ENCODE assay signal across 1 cellular context in genomic region chr4:185117300-185117934, GRCh38.
TF ChIP-seq lines count a peak whose summit lies in the region.

No MANE protein-coding gene starts in this region.

TF ChIP-seq in K562, 482 proteins besides CTCF, POLR2A, EP300 and RAD21 (continued from another document):
- TF ChIP-seq FOXP4 (CRISPR knock-in tag; IDR thresholded peaks at IDR 0.05; ENCODE audit: borderline replicate concordance) (no peak), MAFG (tag; conservative IDR thresholded peaks at IDR 0.05) (peak; percentile 61), TARDBP (IDR thresholded peaks at IDR 0.05) (no peak), ZNF316 (IDR thresholded peaks at IDR 0.05) (peak; percentile 84), TAF7 (tag; IDR thresholded peaks at IDR 0.05) (no peak), ZSCAN32 (CRISPR knock-in tag; IDR thresholded peaks at IDR 0.05) (no peak), ZBTB7A (IDR thresholded peaks at IDR 0.05; ENCODE audit: borderline replicate concordance, control insufficient read depth, low read depth, low read length) (peak; percentile 58; the same call in 1 of the 2 replicates), ZFP1 (CRISPR knock-in tag; IDR thresholded peaks at IDR 0.05) (no peak), SRSF9 (IDR thresholded peaks at IDR 0.05; ENCODE audit: borderline replicate concordance, low read depth, low read length) (no peak), XRCC3 (IDR thresholded peaks at IDR 0.05) (no peak), FOXM1 (IDR thresholded peaks at IDR 0.05; ENCODE audit: low read depth) (no peak), FOXM1 (CRISPR knock-in tag; IDR thresholded peaks at IDR 0.05; ENCODE audit: low read depth) (no peak), PHF20 (IDR thresholded peaks at IDR 0.05; ENCODE audit: partially characterized antibody) (no peak), MEF2A (IDR thresholded peaks at IDR 0.05; ENCODE audit: control insufficient read depth, low read depth, low read length) (no peak), ZNF778 (CRISPR knock-in tag; IDR thresholded peaks at IDR 0.05) (no peak), NFRKB (IDR thresholded peaks at IDR 0.05; ENCODE audit: low read depth) (no peak), KLF13 (tag; IDR thresholded peaks at IDR 0.05; ENCODE audit: borderline replicate concordance, low read depth) (no peak), SRSF1 (IDR thresholded peaks at IDR 0.05; ENCODE audit: low read depth, low read length) (no peak), ZNF830 (CRISPR knock-in tag; IDR thresholded peaks at IDR 0.05) (no peak), NFE2 (IDR thresholded peaks at IDR 0.05; ENCODE audit: low read depth) (peak; percentile 53), KAT7 (CRISPR knock-in tag; IDR thresholded peaks at IDR 0.05; ENCODE audit: borderline replicate concordance) (no peak), ZBTB1 (CRISPR knock-in tag; IDR thresholded peaks at IDR 0.05; ENCODE audit: borderline replicate concordance, low read depth) (no peak), RBM14 (IDR thresholded peaks at IDR 0.05; ENCODE audit: borderline replicate concordance, insufficient read depth, low read depth, low read length) (no peak), CTCFL (IDR thresholded peaks at IDR 0.05; ENCODE audit: borderline replicate concordance, insufficient read depth, low read depth, low read length, poor library complexity, severe bottlenecking) (no peak), PURB (CRISPR knock-in tag; IDR thresholded peaks at IDR 0.05; ENCODE audit: low read depth) (no peak), MYC (IDR thresholded peaks at IDR 0.05; ENCODE audit: low read depth, low read length) (no peak), MYC (CRISPR knock-in tag; IDR thresholded peaks at IDR 0.05; ENCODE audit: borderline replicate concordance, low read depth) (no peak), CCNT2 (IDR thresholded peaks at IDR 0.05; ENCODE audit: borderline replicate concordance, extremely low read depth, insufficient read length, low read depth, low read length) (no peak), ZNF695 (CRISPR knock-in tag; IDR thresholded peaks at IDR 0.05) (no peak), SMAD2 (IDR thresholded peaks at IDR 0.05; ENCODE audit: low read depth, low read length) (no peak), GTF2A2 (tag; IDR thresholded peaks at IDR 0.05) (no peak), POLR3A (IDR thresholded peaks at IDR 0.05; ENCODE audit: borderline replicate concordance, extremely low read depth, insufficient read depth, insufficient read length) (no peak), MTA3 (IDR thresholded peaks at IDR 0.05; ENCODE audit: borderline replicate concordance) (no peak), TCFL5 (CRISPR knock-in tag; conservative IDR thresholded peaks at IDR 0.05) (no peak), HIVEP1 (CRISPR knock-in tag; IDR thresholded peaks at IDR 0.05) (no peak), ATF4 (CRISPR knock-in tag; IDR thresholded peaks at IDR 0.05) (no peak), DPF2 (IDR thresholded peaks at IDR 0.05) (peak; percentile 45; the same call in 1 of the 2 replicates), RBM34 (IDR thresholded peaks at IDR 0.05; ENCODE audit: borderline replicate concordance, insufficient read depth, low read length) (no peak), MITF (IDR thresholded peaks at IDR 0.05) (no peak), CREBBP (IDR thresholded peaks at IDR 0.05; ENCODE audit: low read depth, low read length) (no peak), ARID1B (IDR thresholded peaks at IDR 0.05) (peak; percentile 28; the same call in 1 of the 2 replicates)
- TF ChIP-seq, protein P1, sequence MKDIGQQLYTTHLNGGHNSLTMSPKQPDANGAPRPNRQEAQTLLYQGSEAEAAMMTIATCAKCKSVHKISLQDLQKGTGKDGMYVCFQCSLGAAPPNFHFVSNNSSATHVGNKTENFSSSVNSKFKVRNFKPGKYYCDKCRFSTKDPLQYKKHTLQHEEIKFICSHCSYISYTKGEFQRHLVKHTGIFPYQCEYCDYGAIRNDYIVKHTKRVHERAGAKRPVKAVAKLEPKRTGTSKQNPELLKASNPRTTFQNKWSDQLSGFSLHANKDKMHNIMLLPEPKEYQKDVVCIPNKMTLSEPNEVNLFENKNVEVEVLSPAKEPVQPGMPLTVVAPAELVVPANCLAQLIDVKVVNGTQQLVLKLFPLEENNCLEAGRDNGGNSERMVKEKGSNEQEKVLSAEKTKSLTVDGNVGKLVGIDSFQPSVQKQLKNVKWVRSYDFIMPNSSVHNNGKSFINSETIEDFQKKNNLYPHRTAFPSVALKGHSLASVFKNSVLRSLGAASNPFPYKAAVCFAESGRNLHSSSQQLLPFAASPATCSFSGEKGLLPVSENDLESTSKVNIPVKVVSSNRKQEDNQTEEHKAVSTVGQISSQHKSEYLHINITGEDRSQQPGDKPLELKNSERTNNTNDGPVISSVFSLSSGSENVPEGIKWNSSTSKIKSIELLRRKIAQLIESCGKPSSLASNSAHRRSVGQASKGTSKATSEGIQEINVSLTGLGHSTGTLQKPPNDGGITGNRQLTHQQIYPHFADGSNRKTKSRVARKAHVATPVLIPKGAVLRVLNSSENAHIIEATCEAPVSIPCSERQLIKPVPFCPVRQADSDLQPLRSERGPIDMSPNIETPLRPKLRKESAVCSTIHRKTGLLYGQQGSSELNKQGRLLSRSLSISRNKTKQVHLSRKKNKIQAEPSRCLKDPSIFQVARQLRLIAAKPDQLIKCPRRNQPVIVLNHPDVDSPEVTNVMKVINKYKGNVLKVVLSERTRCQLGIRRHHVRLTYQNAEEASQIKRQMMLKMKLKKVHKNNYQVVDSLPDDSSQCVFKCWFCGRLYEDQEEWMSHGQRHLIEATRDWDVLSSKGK (CRISPR knock-in tag; IDR thresholded peaks at IDR 0.05) = no peak
- TF ChIP-seq, protein P2, sequence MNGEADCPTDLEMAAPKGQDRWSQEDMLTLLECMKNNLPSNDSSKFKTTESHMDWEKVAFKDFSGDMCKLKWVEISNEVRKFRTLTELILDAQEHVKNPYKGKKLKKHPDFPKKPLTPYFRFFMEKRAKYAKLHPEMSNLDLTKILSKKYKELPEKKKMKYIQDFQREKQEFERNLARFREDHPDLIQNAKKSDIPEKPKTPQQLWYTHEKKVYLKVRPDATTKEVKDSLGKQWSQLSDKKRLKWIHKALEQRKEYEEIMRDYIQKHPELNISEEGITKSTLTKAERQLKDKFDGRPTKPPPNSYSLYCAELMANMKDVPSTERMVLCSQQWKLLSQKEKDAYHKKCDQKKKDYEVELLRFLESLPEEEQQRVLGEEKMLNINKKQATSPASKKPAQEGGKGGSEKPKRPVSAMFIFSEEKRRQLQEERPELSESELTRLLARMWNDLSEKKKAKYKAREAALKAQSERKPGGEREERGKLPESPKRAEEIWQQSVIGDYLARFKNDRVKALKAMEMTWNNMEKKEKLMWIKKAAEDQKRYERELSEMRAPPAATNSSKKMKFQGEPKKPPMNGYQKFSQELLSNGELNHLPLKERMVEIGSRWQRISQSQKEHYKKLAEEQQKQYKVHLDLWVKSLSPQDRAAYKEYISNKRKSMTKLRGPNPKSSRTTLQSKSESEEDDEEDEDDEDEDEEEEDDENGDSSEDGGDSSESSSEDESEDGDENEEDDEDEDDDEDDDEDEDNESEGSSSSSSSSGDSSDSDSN (IDR thresholded peaks at IDR 0.05; ENCODE audit: borderline replicate concordance in 1 of 2, low read depth in 2 of 2, low read length in 2 of 2) = peak; percentile 85 to 87; a peak in 2 of 4 replicates
- TF ChIP-seq, protein P3, sequence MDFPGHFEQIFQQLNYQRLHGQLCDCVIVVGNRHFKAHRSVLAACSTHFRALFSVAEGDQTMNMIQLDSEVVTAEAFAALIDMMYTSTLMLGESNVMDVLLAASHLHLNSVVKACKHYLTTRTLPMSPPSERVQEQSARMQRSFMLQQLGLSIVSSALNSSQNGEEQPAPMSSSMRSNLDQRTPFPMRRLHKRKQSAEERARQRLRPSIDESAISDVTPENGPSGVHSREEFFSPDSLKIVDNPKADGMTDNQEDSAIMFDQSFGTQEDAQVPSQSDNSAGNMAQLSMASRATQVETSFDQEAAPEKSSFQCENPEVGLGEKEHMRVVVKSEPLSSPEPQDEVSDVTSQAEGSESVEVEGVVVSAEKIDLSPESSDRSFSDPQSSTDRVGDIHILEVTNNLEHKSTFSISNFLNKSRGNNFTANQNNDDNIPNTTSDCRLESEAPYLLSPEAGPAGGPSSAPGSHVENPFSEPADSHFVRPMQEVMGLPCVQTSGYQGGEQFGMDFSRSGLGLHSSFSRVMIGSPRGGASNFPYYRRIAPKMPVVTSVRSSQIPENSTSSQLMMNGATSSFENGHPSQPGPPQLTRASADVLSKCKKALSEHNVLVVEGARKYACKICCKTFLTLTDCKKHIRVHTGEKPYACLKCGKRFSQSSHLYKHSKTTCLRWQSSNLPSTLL (IDR thresholded peaks at IDR 0.05) = no peak
- TF ChIP-seq, protein P4, sequence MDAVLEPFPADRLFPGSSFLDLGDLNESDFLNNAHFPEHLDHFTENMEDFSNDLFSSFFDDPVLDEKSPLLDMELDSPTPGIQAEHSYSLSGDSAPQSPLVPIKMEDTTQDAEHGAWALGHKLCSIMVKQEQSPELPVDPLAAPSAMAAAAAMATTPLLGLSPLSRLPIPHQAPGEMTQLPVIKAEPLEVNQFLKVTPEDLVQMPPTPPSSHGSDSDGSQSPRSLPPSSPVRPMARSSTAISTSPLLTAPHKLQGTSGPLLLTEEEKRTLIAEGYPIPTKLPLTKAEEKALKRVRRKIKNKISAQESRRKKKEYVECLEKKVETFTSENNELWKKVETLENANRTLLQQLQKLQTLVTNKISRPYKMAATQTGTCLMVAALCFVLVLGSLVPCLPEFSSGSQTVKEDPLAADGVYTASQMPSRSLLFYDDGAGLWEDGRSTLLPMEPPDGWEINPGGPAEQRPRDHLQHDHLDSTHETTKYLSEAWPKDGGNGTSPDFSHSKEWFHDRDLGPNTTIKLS (IDR thresholded peaks at IDR 0.05; ENCODE audit: borderline replicate concordance, low read depth) = no peak
- TF ChIP-seq, protein P5, sequence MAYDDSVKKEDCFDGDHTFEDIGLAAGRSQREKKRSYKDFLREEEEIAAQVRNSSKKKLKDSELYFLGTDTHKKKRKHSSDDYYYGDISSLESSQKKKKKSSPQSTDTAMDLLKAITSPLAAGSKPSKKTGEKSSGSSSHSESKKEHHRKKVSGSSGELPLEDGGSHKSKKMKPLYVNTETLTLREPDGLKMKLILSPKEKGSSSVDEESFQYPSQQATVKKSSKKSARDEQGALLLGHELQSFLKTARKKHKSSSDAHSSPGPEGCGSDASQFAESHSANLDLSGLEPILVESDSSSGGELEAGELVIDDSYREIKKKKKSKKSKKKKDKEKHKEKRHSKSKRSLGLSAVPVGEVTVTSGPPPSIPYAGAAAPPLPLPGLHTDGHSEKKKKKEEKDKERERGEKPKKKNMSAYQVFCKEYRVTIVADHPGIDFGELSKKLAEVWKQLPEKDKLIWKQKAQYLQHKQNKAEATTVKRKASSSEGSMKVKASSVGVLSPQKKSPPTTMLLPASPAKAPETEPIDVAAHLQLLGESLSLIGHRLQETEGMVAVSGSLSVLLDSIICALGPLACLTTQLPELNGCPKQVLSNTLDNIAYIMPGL (CRISPR knock-in tag; IDR thresholded peaks at IDR 0.05) = no peak
